In genomic region chr1:66723985-66724384, GRCh38 we compare ENCODE assay signal across 22 cellular contexts. TPM values are rescaled to one million over a fixed set of nuclear protein-coding genes. Genes with fewer than 3 reads are reported as not detected.
DNase-seq lines count a peak whose midpoint lies in the region; ATAC-seq and TF ChIP-seq lines count a peak whose summit lies in the region.
"Had no signal": no experiment of that assay in that cellular context is flagged by ENCODE, and none has a peak within 500 bp of the region (broad histone marks: within the 10 kb centered on the region; RNA-seq: fewer than 3 reads in every experiment).

No MANE protein-coding gene starts in this region.

- no peaks in the 10 kb centered on the region for H3K36me3 ChIP-seq in adipocyte (ENCODE audit: control insufficient read depth, insufficient read depth, low read length, severe bottlenecking)
- H3K36me3 ChIP-seq: BLaER1, HAP-1 had no signal

- no peak overlapping the region for H3K4me3 Mint-ChIP-seq in T-helper 17 cell
- H3K4me3 Mint-ChIP-seq: CD8-positive, alpha-beta T cell had no signal

- no peak overlapping the region for H3K27ac Mint-ChIP-seq in T-helper 17 cell
- H3K27ac Mint-ChIP-seq: CD8-positive, alpha-beta T cell had no signal

- no peak for ATAC-seq in HG03108 (IDR thresholded peaks at IDR 0.05; ENCODE audit: unreplicated experiment)
- no peak for ATAC-seq in T-helper 17 cell
- ATAC-seq: CD8-positive, alpha-beta T cell had no signal

- H3K9me3 ChIP-seq in adipocyte (ENCODE audit: control insufficient read depth, low read length) (no peaks in the 10 kb centered on the region), T-helper 17 cell (ENCODE audit: control insufficient read depth, low read length, poor library complexity, severe bottlenecking) (no peaks in the 10 kb centered on the region)
- H3K9me3 ChIP-seq: HAP-1, SK-N-SH had no signal

- peaks cover 20% of the 10 kb centered on the region for H3K4me1 ChIP-seq in adipocyte (ENCODE audit: control insufficient read depth, insufficient read depth, low read length)
- H3K4me1 ChIP-seq: BLaER1, HAP-1 had no signal

- no peak for TF ChIP-seq CTCF in fibroblast of the aortic adventitia (IDR thresholded peaks at IDR 0.05; ENCODE audit: insufficient read depth, low read length)

- peaks cover 33% of the 10 kb centered on the region for H3K27me3 Mint-ChIP-seq in T-helper 17 cell

- peaks cover 6% of the 10 kb centered on the region for H3K36me3 Mint-ChIP-seq in T-helper 17 cell (ENCODE audit: low read depth)
- H3K36me3 Mint-ChIP-seq: CD8-positive, alpha-beta T cell had no signal

- peak; percentile 56 for DNase-seq in EH (ENCODE audit: low read depth)
- DNase-seq in adipocyte (ENCODE audit: low read depth), result peak; percentile 27
- peak; percentile 42 for DNase-seq in fibroblast of the aortic adventitia (ENCODE audit: low read depth)
- DNase-seq in pons (ENCODE audit: low spot score), result peak; percentile 58
- no peak for DNase-seq in DMS 273 (lab: John Stamatoyannopoulos, UW; ENCODE audit: unreplicated experiment)
- no peak for DNase-seq in middle frontal gyrus (ENCODE audit: extremely low spot score, low spot score)
- no peak for DNase-seq in T-helper 17 cell
- DNase-seq: CD8-positive, alpha-beta T cell; DMS79; Kasumi-1; MM.1S; NCI-H1092; NCI-H1436 treated with DMSO at 0.1 percent for 48 hours; NCI-H2081 treated with DMSO at 0.1 percent for 48 hours; NK-92 treated with Interleukin-12 subunit alpha and Interleukin-12 subunit beta, amount 100 ng/mL, for 24 hours; SHP77; SK-N-SH had no signal

- no peak overlapping the region for H3K4me3 ChIP-seq in adipocyte (ENCODE audit: low read length)
- H3K4me3 ChIP-seq in fibroblast of the aortic adventitia (ENCODE audit: low read depth, low read length), result no peak overlapping the region
- H3K4me3 ChIP-seq: BLaER1, HAP-1 had no signal

- no peaks in the 10 kb centered on the region for H3K27me3 ChIP-seq in adipocyte (replicated peaks; ENCODE audit: control insufficient read depth, insufficient read depth, low read length)
- H3K27me3 ChIP-seq: BLaER1 had no signal

- H3K4me1 Mint-ChIP-seq in T-helper 17 cell, result peaks cover 11% of the 10 kb centered on the region

- no peak overlapping the region for H3K9ac ChIP-seq in adipocyte (ENCODE audit: low read length)
- H3K9ac ChIP-seq: BLaER1, SK-N-SH had no signal

RNA-seq across cellular contexts. Expression of gene DYNLT5, which starts 28.3 kb away (rescaled TPM):
- 1.4 TPM in 1 of 2 replicates, not detected in the other for total RNA-seq in fibroblast of the aortic adventitia (ENCODE audit: low replicate concordance)
- not detected for total RNA-seq in T-helper 17 cell
- total RNA-seq: CD8-positive, alpha-beta T cell; G401; NCI-H460 had no signal

Comparison
In these comparisons a context has a peak if more than half of its experiments do, and no peak if none do; other contexts are left out.
1. DNase-seq: peak in EH (single experiment), adipocyte (single experiment), fibroblast of the aortic adventitia (single experiment) and pons (single experiment); none in DMS 273 (single experiment), middle frontal gyrus (single experiment) and T-helper 17 cell (0 of 3).